ENCODE assay signal across 24 cellular contexts in the genomic region with DNA sequence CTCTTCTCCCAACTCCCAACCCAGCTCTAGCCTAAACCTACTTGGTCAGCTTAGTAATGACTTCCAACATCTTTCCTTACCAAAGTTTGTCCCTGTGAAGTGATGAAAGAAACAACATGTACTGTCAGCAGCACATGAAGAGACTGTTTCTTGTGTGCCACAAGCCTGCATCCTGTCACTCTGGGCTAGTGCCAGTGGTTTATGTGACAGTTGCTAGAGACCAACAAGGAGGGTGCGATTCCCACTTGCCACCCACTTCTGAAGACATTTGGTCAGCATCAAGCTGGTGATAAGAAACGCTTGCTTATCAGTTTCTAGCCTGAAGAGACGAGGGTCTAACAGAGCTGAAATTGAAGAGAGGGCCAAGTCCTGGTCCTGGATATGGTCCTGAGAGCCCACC.
"Had no signal": no experiment of that assay in that cellular context is flagged by ENCODE, and none has a peak within 500 bp of the region (broad histone marks: within the 10 kb centered on the region; RNA-seq: fewer than 3 reads in every experiment).

No MANE protein-coding gene starts in this region.

- DNase-seq: activated CD4-positive, alpha-beta T cell treated with anti-CD3 and anti-CD28 coated beads for 48 hours; activated CD4-positive, alpha-beta T cell treated with anti-CD3 and anti-CD28 coated beads, Interleukin-2, amount 50 U/mL, for 48 hours; activated gamma-delta T cell treated with Interleukin-2 at 50 U/mL for 16 hours; activated naive CD4-positive, alpha-beta T cell treated with anti-CD3 and anti-CD28 coated beads, Interleukin-2, amount 50 U/mL, for 16 hours; activated T-cell treated with anti-CD3 and anti-CD28 coated beads, Interleukin-2, amount 50 U/mL, for 4 hours; amniotic stem cell; brain microvascular endothelial cell; dermis blood vessel endothelial cell; effector CD4-positive, alpha-beta T cell; islet precursor cell; left ventricle myocardium inferior; naive B cell; nucleus accumbens; psoas muscle; sigmoid colon; small intestine; stimulated activated CD4-positive, alpha-beta T cell treated with anti-CD3 and anti-CD28 coated beads, Interleukin-4, amount 100 ng/mL, for 24 hours; T-helper 1 cell; WERI-Rb-1 had no signal

- ATAC-seq: activated CD4-positive, CD25-positive, alpha-beta regulatory T cell treated with anti-CD3 and anti-CD28 coated beads, Interleukin-2, amount 50 U/mL, for 24 hours; activated T-cell treated with anti-CD3 and anti-CD28 coated beads, Interleukin-2, amount 50 U/mL, for 4 hours; activated T-helper 17 cell treated with anti-CD3 and anti-CD28 coated beads, Interleukin-2, amount 50 U/mL, for 72 hours; psoas muscle; stimulated activated memory B cell treated with anti-CD40 and anti-IgM and Interleukin-4, amounts not matched to agents 10 μg/mL and 1 μg/mL and 100 μg/mL, for 72 hours had no signal

- H3K9me3 Mint-ChIP-seq: activated T-cell treated with anti-CD3 and anti-CD28 coated beads, Interleukin-2, amount 50 U/mL, for 4 hours; activated T-helper 17 cell treated with anti-CD3 and anti-CD28 coated beads, Interleukin-2, amount 50 U/mL, for 72 hours; T-helper 2 cell treated with Interferon-gamma antibody and Interleukin-4, amounts not matched to agents 5 μg/mL and 100 μg/mL, for 36 hours had no signal

- H3K27me3 Mint-ChIP-seq: stimulated activated memory B cell treated with anti-CD40 and anti-IgM and Interleukin-4, amounts not matched to agents 10 μg/mL and 1 μg/mL and 100 μg/mL, for 72 hours had no signal

- H3K4me1 Mint-ChIP-seq: activated T-helper 17 cell treated with anti-CD3 and anti-CD28 coated beads, Interleukin-2, amount 50 U/mL, for 72 hours; naive B cell; stimulated activated memory B cell treated with anti-CD40 and anti-IgM and Interleukin-4, amounts not matched to agents 10 μg/mL and 1 μg/mL and 100 μg/mL, for 72 hours had no signal

- H3K4me3 Mint-ChIP-seq: activated T-cell treated with anti-CD3 and anti-CD28 coated beads, Interleukin-2, amount 50 U/mL, for 4 hours; activated T-helper 17 cell treated with anti-CD3 and anti-CD28 coated beads, Interleukin-2, amount 50 U/mL, for 72 hours; neural crest cell; stimulated activated memory B cell treated with anti-CD40 and anti-IgM and Interleukin-4, amounts not matched to agents 10 μg/mL and 1 μg/mL and 100 μg/mL, for 72 hours; T-helper 2 cell treated with Interferon-gamma antibody and Interleukin-4, amounts not matched to agents 5 μg/mL and 100 μg/mL, for 36 hours had no signal

- H3K27ac Mint-ChIP-seq: activated T-helper 17 cell treated with anti-CD3 and anti-CD28 coated beads, Interleukin-2, amount 50 U/mL, for 72 hours; stimulated activated memory B cell treated with anti-CD40 and anti-IgM and Interleukin-4, amounts not matched to agents 10 μg/mL and 1 μg/mL and 100 μg/mL, for 72 hours; T-helper 2 cell treated with Interferon-gamma antibody and Interleukin-4, amounts not matched to agents 5 μg/mL and 100 μg/mL, for 36 hours had no signal
